1 cellular context compared by ENCODE assay signal in the genomic region with DNA sequence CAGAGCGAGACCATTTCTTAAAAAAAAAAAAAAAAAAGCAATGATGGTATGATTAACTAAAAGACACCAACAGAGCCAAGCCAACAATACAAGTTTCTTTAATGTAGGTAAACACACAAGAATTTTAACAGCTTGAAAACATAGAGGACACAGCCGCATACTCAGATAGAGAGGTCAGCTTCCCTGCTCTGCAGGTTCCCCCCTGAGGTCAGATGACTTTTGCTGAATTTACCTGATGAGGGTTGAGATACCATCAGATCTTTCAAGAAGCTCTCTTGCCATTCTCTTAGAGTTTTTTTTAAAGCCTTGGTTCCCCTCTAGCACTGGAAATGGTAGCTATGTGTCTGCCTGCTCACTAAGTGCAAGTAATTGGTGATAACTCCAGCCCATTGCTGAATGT.
TF ChIP-seq lines count a peak whose summit lies in the region.

No MANE protein-coding gene starts in this region.

TF ChIP-seq in GM23338, 12 proteins besides CTCF, POLR2A, EP300 and RAD21:
- TF ChIP-seq POLR2AphosphoS5 (IDR thresholded peaks at IDR 0.05; ENCODE audit: low read depth) (no peak), ZNF114 (CRISPR knock-in tag; IDR thresholded peaks at IDR 0.05) (no peak), EZH2 (IDR thresholded peaks at IDR 0.05; ENCODE audit: low read depth, unreplicated experiment) (no peak), NANOG (IDR thresholded peaks at IDR 0.05; ENCODE audit: borderline replicate concordance) (no peak)
- TF ChIP-seq, protein P1, sequence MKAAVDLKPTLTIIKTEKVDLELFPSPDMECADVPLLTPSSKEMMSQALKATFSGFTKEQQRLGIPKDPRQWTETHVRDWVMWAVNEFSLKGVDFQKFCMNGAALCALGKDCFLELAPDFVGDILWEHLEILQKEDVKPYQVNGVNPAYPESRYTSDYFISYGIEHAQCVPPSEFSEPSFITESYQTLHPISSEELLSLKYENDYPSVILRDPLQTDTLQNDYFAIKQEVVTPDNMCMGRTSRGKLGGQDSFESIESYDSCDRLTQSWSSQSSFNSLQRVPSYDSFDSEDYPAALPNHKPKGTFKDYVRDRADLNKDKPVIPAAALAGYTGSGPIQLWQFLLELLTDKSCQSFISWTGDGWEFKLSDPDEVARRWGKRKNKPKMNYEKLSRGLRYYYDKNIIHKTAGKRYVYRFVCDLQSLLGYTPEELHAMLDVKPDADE (IDR thresholded peaks at IDR 0.05) = no peak
- TF ChIP-seq, protein P2, sequence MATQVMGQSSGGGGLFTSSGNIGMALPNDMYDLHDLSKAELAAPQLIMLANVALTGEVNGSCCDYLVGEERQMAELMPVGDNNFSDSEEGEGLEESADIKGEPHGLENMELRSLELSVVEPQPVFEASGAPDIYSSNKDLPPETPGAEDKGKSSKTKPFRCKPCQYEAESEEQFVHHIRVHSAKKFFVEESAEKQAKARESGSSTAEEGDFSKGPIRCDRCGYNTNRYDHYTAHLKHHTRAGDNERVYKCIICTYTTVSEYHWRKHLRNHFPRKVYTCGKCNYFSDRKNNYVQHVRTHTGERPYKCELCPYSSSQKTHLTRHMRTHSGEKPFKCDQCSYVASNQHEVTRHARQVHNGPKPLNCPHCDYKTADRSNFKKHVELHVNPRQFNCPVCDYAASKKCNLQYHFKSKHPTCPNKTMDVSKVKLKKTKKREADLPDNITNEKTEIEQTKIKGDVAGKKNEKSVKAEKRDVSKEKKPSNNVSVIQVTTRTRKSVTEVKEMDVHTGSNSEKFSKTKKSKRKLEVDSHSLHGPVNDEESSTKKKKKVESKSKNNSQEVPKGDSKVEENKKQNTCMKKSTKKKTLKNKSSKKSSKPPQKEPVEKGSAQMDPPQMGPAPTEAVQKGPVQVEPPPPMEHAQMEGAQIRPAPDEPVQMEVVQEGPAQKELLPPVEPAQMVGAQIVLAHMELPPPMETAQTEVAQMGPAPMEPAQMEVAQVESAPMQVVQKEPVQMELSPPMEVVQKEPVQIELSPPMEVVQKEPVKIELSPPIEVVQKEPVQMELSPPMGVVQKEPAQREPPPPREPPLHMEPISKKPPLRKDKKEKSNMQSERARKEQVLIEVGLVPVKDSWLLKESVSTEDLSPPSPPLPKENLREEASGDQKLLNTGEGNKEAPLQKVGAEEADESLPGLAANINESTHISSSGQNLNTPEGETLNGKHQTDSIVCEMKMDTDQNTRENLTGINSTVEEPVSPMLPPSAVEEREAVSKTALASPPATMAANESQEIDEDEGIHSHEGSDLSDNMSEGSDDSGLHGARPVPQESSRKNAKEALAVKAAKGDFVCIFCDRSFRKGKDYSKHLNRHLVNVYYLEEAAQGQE (IDR thresholded peaks at IDR 0.05; ENCODE audit: unreplicated experiment) = no peak
TF ChIP-seq in GM23338: peak in this region for 0.
